20 cellular contexts compared by ENCODE assay signal in the genomic region with DNA sequence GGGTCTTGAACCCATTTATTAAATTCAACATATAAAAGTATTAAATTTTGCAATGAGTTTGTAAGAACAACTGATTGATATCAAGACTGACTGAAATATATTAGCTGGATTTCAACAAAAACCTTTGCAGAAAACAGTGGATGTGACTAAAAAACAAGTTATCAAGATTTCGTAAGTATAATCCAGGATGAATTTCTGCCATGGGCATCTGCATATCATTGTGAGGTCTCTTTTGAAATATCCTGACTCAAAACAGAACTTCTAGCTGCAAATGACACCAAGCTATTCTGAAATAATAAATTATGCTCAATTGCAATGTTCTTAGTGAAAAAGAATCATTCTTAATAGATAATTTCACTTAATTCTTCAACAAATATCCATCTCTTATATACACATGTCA. TPM values are rescaled to one million over a fixed set of nuclear protein-coding genes. Genes with fewer than 3 reads are reported as not detected.
"Had no signal": no experiment of that assay in that cellular context is flagged by ENCODE, and none has a peak within 500 bp of the region (broad histone marks: within the 10 kb centered on the region; RNA-seq: fewer than 3 reads in every experiment).

No MANE protein-coding gene starts in this region.

- ATAC-seq: activated CD8-positive, alpha-beta T cell treated with anti-CD3 and anti-CD28 coated beads for 36 hours; activated T-cell treated with anti-CD3 and anti-CD28 coated beads, Interleukin-2, amount 50 U/mL, for 72 hours; foreskin keratinocyte; heart left ventricle; stimulated activated effector memory CD8-positive, alpha-beta T cell treated with anti-CD3 and anti-CD28 coated beads, Interleukin-12 subunit alpha, Interleukin-12 subunit beta, amount 100 ng/mL, for 72 hours; T-cell had no signal

- H3K27ac Mint-ChIP-seq: activated CD8-positive, alpha-beta T cell treated with anti-CD3 and anti-CD28 coated beads for 36 hours; activated naive CD8-positive, alpha-beta T cell treated with anti-CD3 and anti-CD28 coated beads, Interleukin-2, amount 10 ng/mL, durations not matched to agents 7 days and 5 days; activated T-cell treated with anti-CD3 and anti-CD28 coated beads, Interleukin-2, amount 50 U/mL, for 72 hours; stimulated activated effector memory CD8-positive, alpha-beta T cell treated with anti-CD3 and anti-CD28 coated beads, Interleukin-12 subunit alpha, Interleukin-12 subunit beta, amount 100 ng/mL, for 72 hours; T-cell had no signal

- H3K27me3 ChIP-seq: cardiac muscle cell, colonic mucosa, foreskin keratinocyte, heart left ventricle, ovary, thyroid gland had no signal

- H3K4me3 Mint-ChIP-seq: activated CD8-positive, alpha-beta T cell treated with anti-CD3 and anti-CD28 coated beads for 36 hours; activated naive CD8-positive, alpha-beta T cell treated with anti-CD3 and anti-CD28 coated beads, Interleukin-2, amount 10 ng/mL, durations not matched to agents 7 days and 5 days; activated T-cell treated with anti-CD3 and anti-CD28 coated beads, Interleukin-2, amount 50 U/mL, for 72 hours; stimulated activated effector memory CD8-positive, alpha-beta T cell treated with anti-CD3 and anti-CD28 coated beads, Interleukin-12 subunit alpha, Interleukin-12 subunit beta, amount 100 ng/mL, for 72 hours; T-cell had no signal

- H3K36me3 ChIP-seq: cardiac muscle cell, colonic mucosa, ovary, thyroid gland had no signal

- H3K27ac ChIP-seq: cardiac muscle cell, colonic mucosa, foreskin keratinocyte, ovary, WERI-Rb-1 had no signal

- H3K27me3 Mint-ChIP-seq: activated CD8-positive, alpha-beta T cell treated with anti-CD3 and anti-CD28 coated beads for 36 hours; activated naive CD8-positive, alpha-beta T cell treated with anti-CD3 and anti-CD28 coated beads, Interleukin-2, amount 10 ng/mL, durations not matched to agents 7 days and 5 days; T-cell had no signal

- H3K9me3 ChIP-seq: colonic mucosa, heart left ventricle, ovary, thyroid gland had no signal

- H3K4me3 ChIP-seq: cardiac muscle cell, colonic mucosa, heart left ventricle, ovary, thyroid gland had no signal

- DNase-seq: activated CD4-positive, alpha-beta T cell treated with anti-CD3 and anti-CD28 coated beads for 4 hours; activated CD8-positive, alpha-beta memory T cell treated with anti-CD3 and anti-CD28 coated beads, Interleukin-2, amount 50 U/mL, for 4 hours; activated CD8-positive, alpha-beta T cell treated with anti-CD3 and anti-CD28 coated beads for 36 hours; activated gamma-delta T cell treated with Interleukin-2 at 50 U/mL for 16 hours; activated naive CD8-positive, alpha-beta T cell treated with anti-CD3 and anti-CD28 coated beads, Interleukin-2, amount 10 ng/mL, durations not matched to agents 7 days and 5 days; activated T-cell treated with anti-CD3 and anti-CD28 coated beads, Interleukin-2, amount 50 U/mL, for 72 hours; colonic mucosa; effector CD4-positive, alpha-beta T cell; foreskin keratinocyte; heart left ventricle; left ventricle myocardium superior; ovary; small intestine; T-cell; thyroid gland; WERI-Rb-1 had no signal

- H3K9me3 Mint-ChIP-seq: activated CD8-positive, alpha-beta T cell treated with anti-CD3 and anti-CD28 coated beads for 36 hours; activated naive CD8-positive, alpha-beta T cell treated with anti-CD3 and anti-CD28 coated beads, Interleukin-2, amount 10 ng/mL, durations not matched to agents 7 days and 5 days; activated T-cell treated with anti-CD3 and anti-CD28 coated beads, Interleukin-2, amount 50 U/mL, for 72 hours; stimulated activated effector memory CD8-positive, alpha-beta T cell treated with anti-CD3 and anti-CD28 coated beads, Interleukin-12 subunit alpha, Interleukin-12 subunit beta, amount 100 ng/mL, for 72 hours; T-cell had no signal

RNA-seq across cellular contexts. Expression of a gene that starts 52.7 kb away (rescaled TPM):
- total RNA-seq: activated naive CD8-positive, alpha-beta T cell treated with anti-CD3 and anti-CD28 coated beads, Interleukin-2, amount 10 ng/mL, durations not matched to agents 7 days and 5 days; epithelial cell of proximal tubule had no signal
- polyA plus RNA-seq: neural cell had no signal
